Comparison of ENCODE assay signal across 19 cellular contexts in genomic region chr1:155410931-155411330, GRCh38.
"Had no signal": no experiment of that assay in that cellular context is flagged by ENCODE, and none has a peak within 500 bp of the region (broad histone marks: within the 10 kb centered on the region; RNA-seq: fewer than 3 reads in every experiment).

No MANE protein-coding gene starts in this region.

- FAIRE-seq: keratinocyte had no signal

- H3K9me3 Mint-ChIP-seq: activated naive CD4-positive, alpha-beta T cell treated with anti-CD3 and anti-CD28 coated beads, Interleukin-2, amount 10 ng/mL, durations not matched to agents 7 days and 5 days; activated T-cell treated with anti-CD3 and anti-CD28 coated beads, Interleukin-2, amount 50 U/mL, for 4 hours; naive thymus-derived CD8-positive, alpha-beta T cell; stimulated activated memory B cell treated with anti-CD40 and anti-IgM and Interleukin-4, amounts not matched to agents 10 μg/mL and 1 μg/mL and 100 μg/mL, for 72 hours; WTC11 had no signal

- H3K4me3 Mint-ChIP-seq: activated CD8-positive, alpha-beta T cell treated with anti-CD3 and anti-CD28 coated beads, Interleukin-2, amount 10 ng/mL, durations not matched to agents 7 days and 5 days; activated naive CD4-positive, alpha-beta T cell treated with anti-CD3 and anti-CD28 coated beads, Interleukin-2, amount 10 ng/mL, durations not matched to agents 7 days and 5 days; activated T-cell treated with anti-CD3 and anti-CD28 coated beads, Interleukin-2, amount 50 U/mL, for 4 hours; naive thymus-derived CD8-positive, alpha-beta T cell; stimulated activated memory B cell treated with anti-CD40 and anti-IgM and Interleukin-4, amounts not matched to agents 10 μg/mL and 1 μg/mL and 100 μg/mL, for 72 hours; WTC11 had no signal

- ATAC-seq: activated CD8-positive, alpha-beta T cell treated with anti-CD3 and anti-CD28 coated beads, Interleukin-2, amount 10 ng/mL, durations not matched to agents 7 days and 5 days; activated T-cell treated with anti-CD3 and anti-CD28 coated beads, Interleukin-2, amount 50 U/mL, for 4 hours; foreskin keratinocyte; left colon; naive thymus-derived CD8-positive, alpha-beta T cell; stimulated activated memory B cell treated with anti-CD40 and anti-IgM and Interleukin-4, amounts not matched to agents 10 μg/mL and 1 μg/mL and 100 μg/mL, for 72 hours; WTC11 had no signal

- DNase-seq: activated CD8-positive, alpha-beta T cell treated with anti-CD3 and anti-CD28 coated beads, Interleukin-2, amount 10 ng/mL, durations not matched to agents 7 days and 5 days; activated effector memory CD4-positive, alpha-beta T cell treated with Interleukin-2 at 50 U/mL for 16 hours; activated naive CD4-positive, alpha-beta T cell treated with anti-CD3 and anti-CD28 coated beads, Interleukin-2, amount 10 ng/mL, durations not matched to agents 7 days and 5 days; activated T-cell treated with anti-CD3 and anti-CD28 coated beads, Interleukin-2, amount 50 U/mL, for 4 hours; adrenal gland; brain microvascular endothelial cell; caudate nucleus; dermis blood vessel endothelial cell; effector CD8-positive, alpha-beta T cell; foreskin keratinocyte; left colon; naive thymus-derived CD8-positive, alpha-beta T cell; sigmoid colon; stimulated activated CD4-positive, alpha-beta T cell treated with anti-CD3 and anti-CD28 coated beads, Interleukin-15, amount 100 ng/mL, for 24 hours; stomach; T-helper 1 cell had no signal

- H3K27ac Mint-ChIP-seq: activated CD8-positive, alpha-beta T cell treated with anti-CD3 and anti-CD28 coated beads, Interleukin-2, amount 10 ng/mL, durations not matched to agents 7 days and 5 days; stimulated activated memory B cell treated with anti-CD40 and anti-IgM and Interleukin-4, amounts not matched to agents 10 μg/mL and 1 μg/mL and 100 μg/mL, for 72 hours; WTC11 had no signal

- H3K4me1 Mint-ChIP-seq: WTC11 had no signal

- H3K27me3 Mint-ChIP-seq: activated naive CD4-positive, alpha-beta T cell treated with anti-CD3 and anti-CD28 coated beads, Interleukin-2, amount 10 ng/mL, durations not matched to agents 7 days and 5 days; naive thymus-derived CD8-positive, alpha-beta T cell; stimulated activated memory B cell treated with anti-CD40 and anti-IgM and Interleukin-4, amounts not matched to agents 10 μg/mL and 1 μg/mL and 100 μg/mL, for 72 hours had no signal
